8 cellular contexts compared by ENCODE assay signal in the genomic region with DNA sequence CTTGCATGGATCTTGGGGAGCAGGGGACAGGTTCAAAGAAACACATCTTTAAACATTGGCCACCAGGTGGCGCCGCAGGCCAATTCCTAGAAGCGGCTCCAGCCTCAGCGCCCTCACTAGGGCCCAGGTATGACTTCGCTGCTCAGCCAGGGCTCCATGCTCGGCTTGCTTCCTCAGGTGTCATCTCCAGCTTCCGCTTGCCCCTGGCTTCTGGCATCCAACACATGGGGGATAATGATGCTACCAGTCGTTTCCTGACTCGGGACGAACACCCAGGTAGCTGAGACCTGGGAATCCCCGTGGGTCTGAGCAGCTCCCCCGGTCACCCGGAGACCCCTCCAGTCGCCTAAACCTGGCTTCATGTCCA. TPM values are rescaled to one million over a fixed set of nuclear protein-coding genes. Genes with fewer than 3 reads are reported as not detected.
DNase-seq lines count a peak whose midpoint lies in the region; ATAC-seq and TF ChIP-seq lines count a peak whose summit lies in the region.

No MANE protein-coding gene starts in this region.

- no peaks in the 10 kb centered on the region for H3K36me3 Mint-ChIP-seq in activated naive CD8-positive, alpha-beta T cell treated with anti-CD3 and anti-CD28 coated beads, Interleukin-2, amount 10 ng/mL, durations not matched to agents 7 days and 5 days

- no peaks in the 10 kb centered on the region for H3K36me3 ChIP-seq in heart right ventricle

- H3K27me3 Mint-ChIP-seq in activated naive CD8-positive, alpha-beta T cell treated with anti-CD3 and anti-CD28 coated beads, Interleukin-2, amount 10 ng/mL, durations not matched to agents 7 days and 5 days = peaks cover 59% of the 10 kb centered on the region

- no peak overlapping the region for H3K27ac Mint-ChIP-seq in activated naive CD8-positive, alpha-beta T cell treated with anti-CD3 and anti-CD28 coated beads, Interleukin-2, amount 10 ng/mL, durations not matched to agents 7 days and 5 days

- H3K4me3 ChIP-seq in AG09309 (ENCODE audit: control insufficient read depth, low read depth, low read length) (no peak overlapping the region), heart right ventricle (no peak overlapping the region)

- peaks cover under 1 to 28% (median 11%) of the 10 kb centered on the region in 9 donors for H3K4me1 ChIP-seq in heart right ventricle

- H3K4me3 Mint-ChIP-seq in activated naive CD8-positive, alpha-beta T cell treated with anti-CD3 and anti-CD28 coated beads, Interleukin-2, amount 10 ng/mL, durations not matched to agents 7 days and 5 days = no peak overlapping the region

- DNase-seq in AG09309 (ENCODE audit: low read depth) (no peak), NCI-H1092 treated with DMSO at 0.1 percent for 48 hours (lab: John Stamatoyannopoulos, UW) (peak; percentile 78), T follicular helper cell (ENCODE audit: low read depth) (peak; percentile 82), heart right ventricle (peak; percentile 82 to 87), renal cortical epithelial cell (ENCODE audit: low read depth) (peak; percentile 59)
- DNase-seq in activated naive CD8-positive, alpha-beta T cell treated with anti-CD3 and anti-CD28 coated beads, Interleukin-2, amount 10 ng/mL, durations not matched to agents 7 days and 5 days = peak; percentile 91

- TF ChIP-seq CTCF in AG09309 (IDR thresholded peaks at IDR 0.05; ENCODE audit: control insufficient read depth, insufficient read depth, low read depth, low read length, missing control alignments) (peak; percentile 72), heart right ventricle (IDR thresholded peaks at IDR 0.05) (peak; percentile 78 to 95 (median 89))

- intact Hi-C loops in heart right ventricle (cut with DNase I) = loop anchor here (1.0 to 5.0 kb wide), 5 partner anchors 39 to 136 kb away; no protein-coding TSS in a partner anchor

- H3K4me1 Mint-ChIP-seq in activated naive CD8-positive, alpha-beta T cell treated with anti-CD3 and anti-CD28 coated beads, Interleukin-2, amount 10 ng/mL, durations not matched to agents 7 days and 5 days = peaks cover 5% of the 10 kb centered on the region

- H3K9me3 Mint-ChIP-seq in activated naive CD8-positive, alpha-beta T cell treated with anti-CD3 and anti-CD28 coated beads, Interleukin-2, amount 10 ng/mL, durations not matched to agents 7 days and 5 days = no peaks in the 10 kb centered on the region

- WGBS in heart right ventricle, 2 donors = 33 to 41% methylated on average over 14 of the region's 14 CpGs

- H3K27ac ChIP-seq in heart right ventricle = peak overlapping the region in 1 of 10 donors; percentile 69

- H3K9me3 ChIP-seq in heart right ventricle = no peaks in the 10 kb centered on the region

- no peaks in the 10 kb centered on the region for H3K27me3 ChIP-seq in heart right ventricle

- POLR2A ChIA-PET in activated naive CD8-positive, alpha-beta T cell treated with anti-CD3 and anti-CD28 coated beads, Interleukin-2, amount 10 ng/mL, durations not matched to agents 7 days and 5 days (lab: Charles Lee) = interaction anchor here (1.0 kb wide), 1 partner anchor 39 kb away, joined by 3 read pairs; no protein-coding TSS in a partner anchor

- ATAC-seq in GM19035 (IDR thresholded peaks at IDR 0.05; ENCODE audit: unreplicated experiment) (peak; percentile 70), heart right ventricle (peak; percentile 75 to 90 (median 84)), GM21717 (IDR thresholded peaks at IDR 0.05; ENCODE audit: unreplicated experiment) (no peak)
- peak; percentile 97 for ATAC-seq in activated naive CD8-positive, alpha-beta T cell treated with anti-CD3 and anti-CD28 coated beads, Interleukin-2, amount 10 ng/mL, durations not matched to agents 7 days and 5 days (ENCODE audit: low read depth)

RNA-seq across cellular contexts. Expression of gene MEX3A, which starts 8.5 kb away (rescaled TPM):
- total RNA-seq in activated naive CD8-positive, alpha-beta T cell treated with anti-CD3 and anti-CD28 coated beads, Interleukin-2, amount 10 ng/mL, durations not matched to agents 7 days and 5 days = under 1 TPM; 0.09 to 0.11 TPM
- total RNA-seq in heart right ventricle (under 1 TPM; 0.09 to 0.31 (median 0.19) TPM), renal cortical epithelial cell (5.0 and 7.1 TPM in 2 replicates)
- polyA plus RNA-seq in heart right ventricle = under 1 TPM; 0.17 to 0.29 TPM

RNA-seq across cellular contexts. Expression of gene LMNA, which starts 23.7 kb away (rescaled TPM):
- 10 to 100 TPM; 11.7 to 13.0 TPM for total RNA-seq in activated naive CD8-positive, alpha-beta T cell treated with anti-CD3 and anti-CD28 coated beads, Interleukin-2, amount 10 ng/mL, durations not matched to agents 7 days and 5 days
- 100 to 1,000 TPM; 213 to 554 (median 267) TPM for total RNA-seq in heart right ventricle
- polyA plus RNA-seq in heart right ventricle = 100 to 1,000 TPM; 286 to 356 TPM
- total RNA-seq in renal cortical epithelial cell = 420 and 617 TPM in 2 replicates

RNA-seq across cellular contexts. Expression of gene RAB25, which starts 29.8 kb away (rescaled TPM):
- under 1 TPM; 0.86 to 0.91 TPM for total RNA-seq in activated naive CD8-positive, alpha-beta T cell treated with anti-CD3 and anti-CD28 coated beads, Interleukin-2, amount 10 ng/mL, durations not matched to agents 7 days and 5 days
- total RNA-seq in heart right ventricle (under 1 TPM in 1 of 10 donors, not detected in 9; 0.50 TPM), renal cortical epithelial cell (0.50 and 43.9 TPM in 2 replicates)
- under 1 TPM in 1 of 2 donors, not detected in 1; 0.17 TPM for polyA plus RNA-seq in heart right ventricle

RNA-seq across cellular contexts. Expression of gene LAMTOR2, which starts 36.2 kb away (rescaled TPM):
- total RNA-seq in activated naive CD8-positive, alpha-beta T cell treated with anti-CD3 and anti-CD28 coated beads, Interleukin-2, amount 10 ng/mL, durations not matched to agents 7 days and 5 days = 10 to 100 TPM; 50.9 to 52.6 TPM
- 10 to 100 TPM; 49.4 to 64.9 (median 59.6) TPM for total RNA-seq in heart right ventricle
- polyA plus RNA-seq in heart right ventricle = 100 to 1,000 TPM in 1 of 2 donors, 10 to 100 TPM in 1; 94.3 to 105 TPM
- total RNA-seq in renal cortical epithelial cell = 53.6 and 79.0 TPM in 2 replicates

RNA-seq across cellular contexts. Expression of gene UBQLN4, which starts 37.2 kb away (rescaled TPM):
- total RNA-seq in activated naive CD8-positive, alpha-beta T cell treated with anti-CD3 and anti-CD28 coated beads, Interleukin-2, amount 10 ng/mL, durations not matched to agents 7 days and 5 days = 10 to 100 TPM; 31.9 to 37.9 TPM
- 10 to 100 TPM; 19.9 to 32.2 (median 26.2) TPM for total RNA-seq in heart right ventricle
- polyA plus RNA-seq in heart right ventricle = 10 to 100 TPM; 15.7 to 19.7 TPM
- total RNA-seq in renal cortical epithelial cell = 16.0 and 25.2 TPM in 2 replicates

Comparison
In these comparisons a context has a peak if more than half of its experiments do, and no peak if none do; other contexts are left out.
1. RNA of gene LMNA, which starts 23.7 kb away (total RNA-seq): 420 to 617 TPM in renal cortical epithelial cell and 213 to 554 TPM in heart right ventricle; 11.7 to 13.0 TPM in activated naive CD8-positive, alpha-beta T cell treated with anti-CD3 and anti-CD28 coated beads, Interleukin-2, amount 10 ng/mL, durations not matched to agents 7 days and 5 days; every median in the first group is over 10 times any median in the second.